Comparison of ENCODE assay signal across 13 cellular contexts in genomic region chr17:5893741-5894140, GRCh38.
"Had no signal": no experiment of that assay in that cellular context is flagged by ENCODE, and none has a peak within 500 bp of the region (broad histone marks: within the 10 kb centered on the region; RNA-seq: fewer than 3 reads in every experiment).

No MANE protein-coding gene starts in this region.

- H3K9me3 ChIP-seq: ascending aorta, transverse colon had no signal

- H3K36me3 ChIP-seq: ascending aorta, transverse colon had no signal

- H3K27ac Mint-ChIP-seq: activated CD4-positive, alpha-beta T cell treated with anti-CD3 and anti-CD28 coated beads for 36 hours; activated CD8-positive, alpha-beta T cell treated with anti-CD3 and anti-CD28 coated beads for 36 hours; T-cell had no signal

- DNase-seq: activated CD4-positive, alpha-beta T cell treated with anti-CD3 and anti-CD28 coated beads for 36 hours; activated CD8-positive, alpha-beta memory T cell treated with anti-CD3 and anti-CD28 coated beads, Interleukin-2, amount 50 U/mL, for 4 hours; activated CD8-positive, alpha-beta T cell treated with anti-CD3 and anti-CD28 coated beads for 36 hours; cortex of kidney; erythroblast; left cardiac atrium; posterior cingulate gyrus; T-cell; transverse colon had no signal

- H3K4me3 ChIP-seq: ascending aorta, SK-N-MC, smooth muscle cell, transverse colon had no signal

- H3K36me3 Mint-ChIP-seq: T-cell had no signal

- ATAC-seq: activated CD4-positive, alpha-beta T cell treated with anti-CD3 and anti-CD28 coated beads for 36 hours; activated CD8-positive, alpha-beta T cell treated with anti-CD3 and anti-CD28 coated beads for 36 hours; left cardiac atrium; T-cell had no signal

- H3K27ac ChIP-seq: ascending aorta, SK-N-MC, transverse colon, VCaP had no signal

- H3K4me2 ChIP-seq: smooth muscle cell had no signal

- H3K27me3 ChIP-seq: ascending aorta had no signal

- H3K4me1 ChIP-seq: ascending aorta, transverse colon had no signal

- H3K4me3 Mint-ChIP-seq: activated CD4-positive, alpha-beta T cell treated with anti-CD3 and anti-CD28 coated beads for 36 hours; activated CD8-positive, alpha-beta T cell treated with anti-CD3 and anti-CD28 coated beads for 36 hours; T-cell had no signal
